ENCODE assay signal across 24 cellular contexts in genomic region chr10:98438715-98439114, GRCh38.
"Had no signal": no experiment of that assay in that cellular context is flagged by ENCODE, and none has a peak within 500 bp of the region (broad histone marks: within the 10 kb centered on the region; RNA-seq: fewer than 3 reads in every experiment).

No MANE protein-coding gene starts in this region.

- FAIRE-seq: HepG2 had no signal

- H3K27ac ChIP-seq: SJCRH30 had no signal

- H3K9me3 ChIP-seq: MG63, SJCRH30 had no signal

- H3K27me3 ChIP-seq: MG63, SJCRH30 had no signal

- ATAC-seq: HepG2, Panc1, PC-3, Right ventricle myocardium inferior, SK-N-SH treated with all-trans-retinoic acid at 6 μM for 48 hours had no signal

- DNase-seq: IMR-90, Karpas-422, KG1, MG63, NCI-H1092, NCI-H1417, NCI-H1436 treated with DMSO at 0.1 percent for 48 hours, NCI-H1694, NCI-H1930, NCI-H2081, NCI-H2107, NCI-H226, NCI-H446, NCI-H510A, NCI-H524 treated with DMSO at 0.1 percent for 48 hours, NCI-H69, NCI-H774, PC-3, SHP77 treated with DMSO at 0.1 percent for 48 hours, SJCRH30 had no signal

- H3K36me3 ChIP-seq: SJCRH30 had no signal

- H3K4me3 ChIP-seq: MG63, SJCRH30 had no signal

- H3K4me1 ChIP-seq: SJCRH30 had no signal
